8 cellular contexts compared by ENCODE assay signal in genomic region chr19:15928321-15928720, GRCh38. TPM values are rescaled to one million over a fixed set of nuclear protein-coding genes. Genes with fewer than 3 reads are reported as not detected.
"Had no signal": no experiment of that assay in that cellular context is flagged by ENCODE, and none has a peak within 500 bp of the region (broad histone marks: within the 10 kb centered on the region; RNA-seq: fewer than 3 reads in every experiment).

No MANE protein-coding gene starts in this region.

- H3K27ac ChIP-seq: HL-60 had no signal

- H3K27ac Mint-ChIP-seq: IgD-negative memory B cell had no signal

- DNase-seq: IMR-90, KBM-7 had no signal

- H3K4me3 ChIP-seq: K562 had no signal

- H3K4me1 Mint-ChIP-seq: IgD-negative memory B cell had no signal

- FAIRE-seq: HTR-8/SVneo, K562 had no signal

- H3K36me3 Mint-ChIP-seq: IgD-negative memory B cell had no signal

- ATAC-seq: K562 had no signal

RNA-seq across cellular contexts. Expression of gene CYP4F11, which starts 6.0 kb away (rescaled TPM):
- total RNA-seq: IMR-90, K562 had no signal
- polyA plus RNA-seq: IgD-negative memory B cell, IMR-90 had no signal

RNA-seq across cellular contexts. Expression of gene OR10H4, which starts 20.5 kb away (rescaled TPM):
- total RNA-seq: HT-29, HT1080, IMR-90, K562 had no signal
- polyA plus RNA-seq: IgD-negative memory B cell, IMR-90, K562 had no signal

RNA-seq across cellular contexts. Expression of gene CYP4F2, which starts 30.4 kb away (rescaled TPM):
- total RNA-seq: HT-29, IMR-90 had no signal
- polyA plus RNA-seq: IgD-negative memory B cell, IMR-90 had no signal
